Comparison of ENCODE assay signal across 8 cellular contexts in the genomic region with DNA sequence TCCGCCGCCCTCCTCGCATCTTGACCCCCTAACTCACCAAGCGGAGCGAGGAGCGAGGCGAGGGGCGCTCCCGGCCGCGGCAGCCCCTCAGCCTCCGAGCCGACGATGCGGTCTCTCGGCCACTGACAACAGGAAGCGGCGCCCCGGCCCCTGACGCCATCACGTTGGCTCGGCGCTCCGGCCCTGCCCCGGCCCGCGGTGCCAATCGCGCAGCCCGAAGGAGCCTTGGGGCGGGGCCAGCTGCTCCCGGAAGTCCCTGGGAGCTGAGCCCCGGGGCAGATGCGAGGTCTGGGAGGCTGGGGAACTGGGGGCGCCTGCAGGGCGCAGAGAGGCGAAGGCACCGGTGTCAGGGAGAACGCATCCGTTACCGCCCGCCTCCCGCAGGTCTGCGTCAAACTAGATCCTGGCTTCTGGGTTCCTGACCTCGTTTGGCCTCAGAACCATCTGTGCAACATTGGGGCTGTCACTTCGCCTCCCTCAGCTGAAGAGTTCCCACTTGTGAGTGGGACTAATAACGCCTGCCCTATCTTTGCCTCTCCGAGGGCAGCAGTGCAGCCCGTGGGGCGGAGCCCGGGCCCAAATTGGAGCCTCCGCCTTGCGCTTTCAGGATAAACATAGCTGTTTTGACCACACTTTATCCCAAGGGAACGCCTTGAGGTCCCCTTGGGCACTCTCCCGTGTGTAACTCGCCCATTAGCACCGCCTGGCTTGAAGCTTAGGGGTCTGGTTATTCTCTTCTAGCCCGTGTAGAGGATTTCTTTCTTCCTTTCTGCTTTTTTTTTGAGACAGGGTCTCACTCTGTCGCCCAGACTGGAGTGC.
DNase-seq lines count a peak whose midpoint lies in the region; ATAC-seq and TF ChIP-seq lines count a peak whose summit lies in the region.
"Not testable (repeated sequence)": the region's sequence is repeated elsewhere in the genome, so short reads cannot be mapped to it uniquely, and the experiment has no call there.

Gene PLEKHM1 (minus strand): TSS at position 107 of the 819 bp plus-strand sequence. CDS start 8,237 bp downstream, outside the sequence.

- DNase-seq in AG09309 (ENCODE audit: low read depth): peak; percentile 8
- DNase-seq in NCI-H345 (lab: John Stamatoyannopoulos, UW): peak; percentile 79
- peak; percentile 80 for DNase-seq in central memory CD4-positive, alpha-beta T cell
- peak; percentile 69 for DNase-seq in inferior parietal cortex (ENCODE audit: extremely low spot score)
- DNase-seq in smooth muscle cell of the brain vasculature (ENCODE audit: low read depth, low spot score): peak; percentile 21

- H3K4me3 ChIP-seq in AG09309 (ENCODE audit: control insufficient read depth, low read depth, low read length): peak within 1 kb of the TSS; percentile 56

- ATAC-seq in GM19025 (IDR thresholded peaks at IDR 0.05; ENCODE audit: low read depth, unreplicated experiment): peak; percentile 94
- ATAC-seq in HG03175 (IDR thresholded peaks at IDR 0.05; ENCODE audit: unreplicated experiment): peak; percentile 94
- peak; percentile 99 for ATAC-seq in activated CD4-positive, CD25-positive, alpha-beta regulatory T cell treated with anti-CD3 and anti-CD28 coated beads, Interleukin-2, amount 50 U/mL, for 24 hours

- not testable (repeated sequence) for TF ChIP-seq CTCF in AG09309 (IDR thresholded peaks at IDR 0.05; ENCODE audit: control insufficient read depth, insufficient read depth, low read depth, low read length, missing control alignments)

Comparison
In these comparisons a context has a peak if more than half of its experiments do, and no peak if none do; other contexts are left out.
1. Peak in every context shown above with its lines: DNase-seq, ATAC-seq and H3K4me3 ChIP-seq.
2. DNase-seq: peak in every context shown above with its lines; median percentile 80 in central memory CD4-positive, alpha-beta T cell; 79 in NCI-H345; 69 in inferior parietal cortex; 21 in smooth muscle cell of the brain vasculature; 8 in AG09309.